ENCODE assay signal across 8 cellular contexts in genomic region chr11:33869511-33870422, GRCh38. TPM values are rescaled to one million over a fixed set of nuclear protein-coding genes. Genes with fewer than 3 reads are reported as not detected.
DNase-seq lines count a peak whose midpoint lies in the region; ATAC-seq and TF ChIP-seq lines count a peak whose summit lies in the region.

No MANE protein-coding gene starts in this region.

- H3K9ac ChIP-seq in SK-N-SH = no peak overlapping the region
- peak overlapping the region; percentile 69 for H3K9ac ChIP-seq in endocrine pancreas (ENCODE audit: control insufficient read depth, insufficient read depth, low read length)
- peak overlapping the region; percentile 49 for H3K9ac ChIP-seq in mesendoderm (ENCODE audit: low read length)

- TF ChIP-seq EP300 in SK-N-SH (IDR thresholded peaks at IDR 0.05; ENCODE audit: borderline replicate concordance in 1 of 2, low read depth in 1 of 2, low read length in 1 of 2) = no peak

- ATAC-seq in GM18505 (IDR thresholded peaks at IDR 0.05; ENCODE audit: unreplicated experiment) = peak; percentile 38
- no peak for ATAC-seq in GM21360 (IDR thresholded peaks at IDR 0.05; ENCODE audit: unreplicated experiment)

- no peak overlapping the region for H3K4ac ChIP-seq in mesendoderm (ENCODE audit: low read depth, low read length)

- intact Hi-C loops in thyroid gland (cut with DNase I) = no loop called here

- H3K4me3 ChIP-seq in AG10803 (ENCODE audit: low read length) (peak overlapping the region; percentile 50), SK-N-SH (ENCODE audit: low read depth in 2 of 2, low read length in 1 of 2) (peak overlapping the region; percentile 60 to 63), endocrine pancreas (ENCODE audit: control insufficient read depth, insufficient read depth, low read length) (peak overlapping the region; percentile 77), mesendoderm (ENCODE audit: low read length) (peak overlapping the region; percentile 26), thyroid gland (replicated peaks in 1 of 3) (peak overlapping the region; percentile 15 to 54 (median 36))

- WGBS in SK-N-SH (ENCODE audit: low lambda C conversion rate) = 1% methylated on average over 19 of the region's 81 CpGs
- WGBS in mesendoderm (ENCODE audit: extremely low coverage, insufficient coverage, low lambda C conversion rate) = no CpG with 5 or more reads among the region's 81 CpGs
- 1 to 2% methylated on average over 24 to 29 of the region's 81 CpGs for WGBS in thyroid gland, 2 donors

- H3K4me2 ChIP-seq in SK-N-SH (peak overlapping the region; percentile 90), mesendoderm (ENCODE audit: low read length) (peak overlapping the region; percentile 65)

- peak overlapping the region; percentile 11 for H3K18ac ChIP-seq in mesendoderm (ENCODE audit: low read length)

- peak overlapping the region; percentile 78; the same call in 1 of the 2 replicates for H2AFZ ChIP-seq in SK-N-SH (ENCODE audit: low read depth)

- DNase-seq in AG10803 (ENCODE audit: low read depth) = no peak
- DNase-seq in SK-N-SH = peak; percentile 84
- DNase-seq in mesendoderm = peak; percentile 67
- peak in 1 of 2 donors; percentile 7 for DNase-seq in thyroid gland

- no peak overlapping the region for H3K23ac ChIP-seq in mesendoderm (ENCODE audit: low read length)

- H2BK5ac ChIP-seq in mesendoderm (ENCODE audit: low read length) = no peak overlapping the region

- H3K9me3 ChIP-seq in KOPT-K1 (ENCODE audit: insufficient read depth, low read length, poor library complexity, severe bottlenecking) (no peaks in the 10 kb centered on the region), SK-N-SH (no peaks in the 10 kb centered on the region), endocrine pancreas (ENCODE audit: control insufficient read depth, low read length) (no peaks in the 10 kb centered on the region), thyroid gland (no peaks in the 10 kb centered on the region)

- H3K56ac ChIP-seq in mesendoderm (ENCODE audit: low read length) = peak overlapping the region; percentile 60

- H3K36me3 ChIP-seq in KOPT-K1 (ENCODE audit: insufficient read depth, low read length) (peaks cover 35% of the 10 kb centered on the region), SK-N-SH (replicated peaks in 1 of 2; ENCODE audit: control insufficient read depth in 1 of 2, insufficient read depth in 2 of 2, low read length in 1 of 2) (no peaks in the 10 kb centered on the region), endocrine pancreas (ENCODE audit: control insufficient read depth, insufficient read depth, low read length) (no peaks in the 10 kb centered on the region), mesendoderm (ENCODE audit: control insufficient read depth, insufficient read depth, low read length) (no peaks in the 10 kb centered on the region), thyroid gland (no peaks in the 10 kb centered on the region)

- peak; percentile 25 for TF ChIP-seq POLR2A in GM18505 (IDR thresholded peaks at IDR 0.05; ENCODE audit: borderline replicate concordance, extremely low read depth, insufficient read depth, insufficient read length)
- TF ChIP-seq POLR2A in thyroid gland (IDR thresholded peaks at IDR 0.05) = no peak

- H3K9me2 ChIP-seq in SK-N-SH = no peaks in the 10 kb centered on the region

- no peaks in the 10 kb centered on the region for H3F3A ChIP-seq in SK-N-SH (replicated peaks; ENCODE audit: insufficient read depth)

- CTCF ChIA-PET in SK-N-SH (lab: Yijun Ruan, JAX) = interaction anchor here (0.9 to 7.3 kb wide), 9 partner anchors 11 to 128 kb away, joined by 3 to 64 read pairs (median 3); no protein-coding TSS in a partner anchor

- H2BK15ac ChIP-seq in mesendoderm (replicated peaks; ENCODE audit: low read depth) = no peak overlapping the region

- no peak overlapping the region for H4K5ac ChIP-seq in mesendoderm (ENCODE audit: low read length)

- POLR2A ChIA-PET in SK-N-SH (lab: Yijun Ruan, JAX) = no interaction called here

- no peak for TF ChIP-seq RAD21 in SK-N-SH (IDR thresholded peaks at IDR 0.05; ENCODE audit: low read length)

- no peak overlapping the region for H2BK120ac ChIP-seq in mesendoderm (ENCODE audit: low read depth, low read length)

- H2AK5ac ChIP-seq in mesendoderm (ENCODE audit: low read length) = no peak overlapping the region

- no peak overlapping the region for H4K8ac ChIP-seq in mesendoderm (ENCODE audit: low read depth, low read length)

- no peak for TF ChIP-seq CTCF in AG10803 (conservative IDR thresholded peaks at IDR 0.05; ENCODE audit: low read length)
- no peak for TF ChIP-seq CTCF in SK-N-SH (IDR thresholded peaks at IDR 0.05)
- TF ChIP-seq CTCF in thyroid gland (IDR thresholded peaks at IDR 0.05) = no peak

- H3K79me2 ChIP-seq in SK-N-SH (ENCODE audit: insufficient read depth) (no peaks in the 10 kb centered on the region), mesendoderm (ENCODE audit: control insufficient read depth, insufficient read depth, low read length) (no peaks in the 10 kb centered on the region)

- H3K27ac ChIP-seq in KOPT-K1 (ENCODE audit: low read depth, low read length, poor library complexity, severe bottlenecking) = peak overlapping the region; percentile 97
- no peak overlapping the region for H3K27ac ChIP-seq in SK-N-SH (ENCODE audit: low read depth in 2 of 2, low read length in 1 of 2)
- no peak overlapping the region for H3K27ac ChIP-seq in mesendoderm (ENCODE audit: low read depth, low read length)
- peak overlapping the region; percentile 50 to 82 (median 82) for H3K27ac ChIP-seq in thyroid gland

- peaks cover 72% of the 10 kb centered on the region for H3K27me3 ChIP-seq in SK-N-SH (ENCODE audit: insufficient read depth)
- H3K27me3 ChIP-seq in endocrine pancreas (ENCODE audit: control insufficient read depth, insufficient read depth, low read length) = no peaks in the 10 kb centered on the region
- H3K27me3 ChIP-seq in mesendoderm (ENCODE audit: insufficient read depth, low read length, poor library complexity) = peaks cover 20% of the 10 kb centered on the region
- no peaks in the 10 kb centered on the region for H3K27me3 ChIP-seq in thyroid gland

- no peaks in the 10 kb centered on the region for H3K79me1 ChIP-seq in mesendoderm (ENCODE audit: low read length)

- no peaks in the 10 kb centered on the region for H4K20me1 ChIP-seq in SK-N-SH (ENCODE audit: insufficient read depth)

- peaks cover 7% of the 10 kb centered on the region in 2 experiments; a peak in 2 of 4 replicates for H3K4me1 ChIP-seq in SK-N-SH (ENCODE audit: control insufficient read depth in 1 of 2, insufficient read depth in 2 of 2, low read depth in 1 of 2, low read length in 1 of 2)
- no peaks in the 10 kb centered on the region for H3K4me1 ChIP-seq in endocrine pancreas (ENCODE audit: control insufficient read depth, insufficient read depth, low read length)
- no peaks in the 10 kb centered on the region for H3K4me1 ChIP-seq in mesendoderm (ENCODE audit: control insufficient read depth, low read depth, low read length)
- peaks cover 5 to 16% of the 10 kb centered on the region in 2 donors for H3K4me1 ChIP-seq in thyroid gland

TF ChIP-seq in SK-N-SH, 30 proteins besides CTCF, POLR2A, EP300 and RAD21:
- TF ChIP-seq ZBTB33 (IDR thresholded peaks at IDR 0.05; ENCODE audit: borderline replicate concordance, low read depth) (no peak), SMC3 (IDR thresholded peaks at IDR 0.05; ENCODE audit: low read depth, low read length) (no peak), NRF1 (IDR thresholded peaks at IDR 0.05; ENCODE audit: low read depth, low read length) (peak; percentile 5; the same call in 1 of the 2 replicates), MAX (IDR thresholded peaks at IDR 0.05; ENCODE audit: low read depth) (no peak), USF2 (IDR thresholded peaks at IDR 0.05; ENCODE audit: borderline replicate concordance, low read depth, low read length) (no peak), CHD2 (IDR thresholded peaks at IDR 0.05; ENCODE audit: low read length, partially characterized antibody) (no peak), FOXJ3 (CRISPR knock-in tag; IDR thresholded peaks at IDR 0.05) (no peak), EZH2phosphoT487 (IDR thresholded peaks at IDR 0.05; ENCODE audit: borderline replicate concordance, low read depth) (no peak), TAF1 (IDR thresholded peaks at IDR 0.05; ENCODE audit: borderline replicate concordance, low read depth, low read length) (no peak)
TF ChIP-seq in SK-N-SH: peak in this region for 1.

RNA-seq across cellular contexts. Expression of gene LMO2, which starts 22.1 kb away (rescaled TPM):
- polyA plus RNA-seq in SK-N-SH (2012; rRNA removed) = 0.05 TPM in 2 replicates
- 0.03 and 0.04 TPM in 2 replicates for polyA plus RNA-seq in SK-N-SH (2012; cell fraction: cytosol; rRNA removed)
- not detected in 2 replicates for polyA plus RNA-seq in SK-N-SH (2012; cell fraction: nucleus; rRNA removed)
- 0.79 TPM for polyA plus RNA-seq in mesendoderm (2013, experiment 1 of 2)
- polyA plus RNA-seq in mesendoderm (2013, experiment 2 of 2) = 0.81 TPM
- total RNA-seq in thyroid gland = 10 to 100 TPM; 20.7 to 51.5 (median 40.3) TPM

Comparison
In these comparisons a context has a peak if more than half of its experiments do, and no peak if none do; other contexts are left out.
1. H3K4me3 ChIP-seq: peak in every context shown above with its lines; median percentile 77 in endocrine pancreas; 62 in SK-N-SH; 50 in AG10803; 36 in thyroid gland; 26 in mesendoderm.
2. H3K27ac ChIP-seq: peak in KOPT-K1 (single experiment) and thyroid gland (3 of 3); none in SK-N-SH (0 of 2) and mesendoderm (single experiment).